ENCODE assay signal across 1 cellular context in the genomic region with DNA sequence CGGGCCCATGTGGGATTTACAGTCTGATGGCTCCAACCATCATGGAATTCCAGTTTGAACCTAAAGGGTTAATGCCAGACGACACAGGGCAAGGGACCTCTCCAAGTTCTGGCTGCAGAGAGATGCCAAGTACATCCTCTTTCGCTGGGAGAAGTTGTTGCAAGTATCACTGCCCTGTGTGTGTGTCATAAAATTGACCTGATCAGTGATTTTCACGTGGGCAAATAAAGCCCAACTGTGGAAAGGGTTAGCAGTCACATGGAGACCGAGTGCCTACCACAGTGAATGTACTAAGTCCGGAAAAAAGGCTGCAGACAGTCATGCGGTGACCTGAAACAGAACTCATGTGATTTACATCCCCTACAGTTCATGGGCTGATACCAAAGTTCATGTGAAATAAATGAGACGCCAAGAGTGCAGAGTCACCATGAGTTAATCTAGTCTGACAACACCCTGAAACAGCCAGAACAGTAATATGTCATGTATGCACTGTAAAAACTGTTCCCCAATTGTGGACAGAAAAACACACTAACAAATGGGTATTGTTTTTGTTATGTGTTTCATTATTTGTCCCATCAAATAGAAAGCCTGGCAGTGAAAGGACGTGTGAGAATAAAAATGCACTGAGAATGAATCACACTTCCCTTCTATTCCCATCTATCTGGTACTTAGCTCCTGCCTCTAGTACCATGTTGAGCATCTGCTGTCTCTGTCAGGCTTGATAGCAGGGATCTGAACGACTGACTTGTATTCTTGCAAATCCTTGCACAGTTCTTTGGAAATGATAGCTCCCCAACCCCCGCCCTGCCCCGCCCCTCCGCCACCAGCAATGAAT.
A peak's percentile ranks its signal among the peaks of the same experiment; 100 is the strongest.
TF ChIP-seq lines count a peak whose summit lies in the region.

No MANE protein-coding gene starts in this region.

TF ChIP-seq in A549, 52 proteins besides CTCF, POLR2A, EP300 and RAD21 (continued from another document):
- TF ChIP-seq TFCP2L1 (CRISPR knock-in tag; IDR thresholded peaks at IDR 0.05) (0 out of 2 replicates have a peak, but pooled peaks have one; percentile 31), FOSL2 (IDR thresholded peaks at IDR 0.05) (0 out of 2 replicates have a peak, but pooled peaks have one; percentile 5), FOSL2 (CRISPR knock-in tag; IDR thresholded peaks at IDR 0.05) (peak; percentile 70), CBX8 (IDR thresholded peaks at IDR 0.05) (no peak), JUNB (IDR thresholded peaks at IDR 0.05) (peak; percentile 67), HOXB5 (CRISPR knock-in tag; IDR thresholded peaks at IDR 0.05) (0 out of 2 replicates have a peak, but pooled peaks have one; percentile 57)
- TF ChIP-seq, protein P1, sequence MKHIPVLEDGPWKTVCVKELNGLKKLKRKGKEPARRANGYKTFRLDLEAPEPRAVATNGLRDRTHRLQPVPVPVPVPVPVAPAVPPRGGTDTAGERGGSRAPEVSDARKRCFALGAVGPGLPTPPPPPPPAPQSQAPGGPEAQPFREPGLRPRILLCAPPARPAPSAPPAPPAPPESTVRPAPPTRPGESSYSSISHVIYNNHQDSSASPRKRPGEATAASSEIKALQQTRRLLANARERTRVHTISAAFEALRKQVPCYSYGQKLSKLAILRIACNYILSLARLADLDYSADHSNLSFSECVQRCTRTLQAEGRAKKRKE (CRISPR knock-in tag; IDR thresholded peaks at IDR 0.05; ENCODE audit: low read depth): peak; percentile 82
